ENCODE assay signal across 26 cellular contexts in the genomic region with DNA sequence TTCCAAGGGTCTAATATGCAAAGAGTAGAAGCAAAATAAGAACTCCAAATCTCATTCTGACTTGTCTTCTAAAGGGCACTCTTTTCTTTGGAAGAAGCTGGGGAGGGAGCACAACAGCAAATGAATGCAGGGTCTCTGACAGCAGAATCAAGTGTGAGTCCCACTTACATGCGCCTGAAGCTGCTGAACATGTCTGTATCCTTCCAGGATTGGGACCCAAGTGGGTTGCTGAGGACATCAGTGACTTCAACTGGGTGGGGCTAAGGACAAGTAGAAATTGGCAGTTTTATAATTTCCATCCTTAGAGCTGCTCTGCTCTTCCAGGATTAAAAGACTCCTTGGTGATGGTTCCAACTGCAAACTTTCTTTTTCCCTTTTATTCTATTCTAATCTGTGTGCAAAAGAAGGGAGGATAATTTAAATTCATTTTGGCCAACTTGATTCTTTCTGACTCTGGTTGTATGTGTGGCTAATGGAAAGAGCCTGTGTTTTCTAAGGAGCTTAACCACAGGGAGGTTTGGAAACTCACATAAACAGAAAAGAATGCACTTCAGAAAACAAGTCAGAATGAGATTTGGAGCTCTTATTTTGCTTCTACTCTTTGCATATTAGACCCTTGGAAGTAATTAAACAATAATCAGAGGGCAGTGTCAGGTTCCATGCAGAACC. TPM values are rescaled to one million over a fixed set of nuclear protein-coding genes. Genes with fewer than 3 reads are reported as not detected.
A peak's percentile ranks its signal among the peaks of the same experiment; 100 is the strongest.
DNase-seq lines count a peak whose midpoint lies in the region; ATAC-seq and TF ChIP-seq lines count a peak whose summit lies in the region.
"Had no signal": no experiment of that assay in that cellular context is flagged by ENCODE, and none has a peak within 500 bp of the region (broad histone marks: within the 10 kb centered on the region; RNA-seq: fewer than 3 reads in every experiment).

No MANE protein-coding gene starts in this region.

- ATAC-seq in aorta (ENCODE audit: low FRiP score) (peak; percentile 67), esophagus mucosa (no peak)
- ATAC-seq: activated CD8-positive, alpha-beta T cell treated with anti-CD3 and anti-CD28 coated beads for 36 hours; GM12878; stimulated activated effector memory CD8-positive, alpha-beta T cell treated with anti-CD3 and anti-CD28 coated beads, Interleukin-12 subunit alpha, Interleukin-12 subunit beta, amount 100 ng/mL, for 72 hours had no signal

- no peak for TF ChIP-seq EP300 in stomach (IDR thresholded peaks at IDR 0.05)

- no peak overlapping the region for H3K27ac Mint-ChIP-seq in activated CD4-positive, alpha-beta T cell treated with anti-CD3 and anti-CD28 coated beads, Interleukin-2, amount 10 ng/mL, durations not matched to agents 24 days and 14 days
- H3K27ac Mint-ChIP-seq: activated CD8-positive, alpha-beta T cell treated with anti-CD3 and anti-CD28 coated beads for 36 hours; activated T-cell treated with anti-CD3 and anti-CD28 coated beads, Interleukin-2, amount 50 U/mL, for 24 hours; stimulated activated effector memory CD8-positive, alpha-beta T cell treated with anti-CD3 and anti-CD28 coated beads, Interleukin-12 subunit alpha, Interleukin-12 subunit beta, amount 100 ng/mL, for 72 hours had no signal

- peak; percentile 36 for DNase-seq in activated CD4-positive, alpha-beta T cell treated with anti-CD3 and anti-CD28 coated beads, Interleukin-2, amount 10 ng/mL, durations not matched to agents 24 days and 14 days
- no peak for DNase-seq in activated CD4-positive, alpha-beta T cell treated with anti-CD3 and anti-CD28 coated beads, Interleukin-2, amount 50 U/mL, for 1 hour
- DNase-seq in coronary artery (ENCODE audit: low spot score), result no peak
- DNase-seq in iris pigment epithelial cell (ENCODE audit: low read depth), result peak; percentile 65
- DNase-seq in aorta, result no peak
- DNase-seq in stomach, result no peak
- DNase-seq in thyroid gland, result no peak
- DNase-seq: 8988T; activated CD8-positive, alpha-beta T cell treated with anti-CD3 and anti-CD28 coated beads for 36 hours; activated naive CD4-positive, alpha-beta T cell treated with anti-CD3 and anti-CD28 coated beads, Interleukin-2, amount 50 U/mL, for 16 hours; activated T-cell treated with anti-CD3 and anti-CD28 coated beads, Interleukin-2, amount 50 U/mL, for 24 hours; dorsolateral prefrontal cortex; GDM1; NCI-H1417; NCI-H748 treated with DMSO at 0.1 percent for 48 hours; OCI-M1; retina had no signal

- TF ChIP-seq CTCF in coronary artery (IDR thresholded peaks at IDR 0.05) (no peak), stomach (IDR thresholded peaks at IDR 0.05) (no peak), thyroid gland (IDR thresholded peaks at IDR 0.05) (no peak)

- intact Hi-C loops in activated CD4-positive, alpha-beta T cell treated with anti-CD3 and anti-CD28 coated beads, Interleukin-2, amount 10 ng/mL, durations not matched to agents 24 days and 14 days (cut with micrococcal nuclease), result no loop called here
- intact Hi-C loops in aorta (cut with DNase I), result no loop called here
- intact Hi-C loops in stomach (cut with DNase I; ENCODE audit: low total_unique reads), result no loop called here
- intact Hi-C loops in thyroid gland (cut with DNase I), result no loop called here

- H3K4me1 Mint-ChIP-seq in activated CD4-positive, alpha-beta T cell treated with anti-CD3 and anti-CD28 coated beads, Interleukin-2, amount 10 ng/mL, durations not matched to agents 24 days and 14 days, result no peaks in the 10 kb centered on the region
- H3K4me1 Mint-ChIP-seq: stimulated activated effector memory CD8-positive, alpha-beta T cell treated with anti-CD3 and anti-CD28 coated beads, Interleukin-12 subunit alpha, Interleukin-12 subunit beta, amount 100 ng/mL, for 72 hours had no signal

- no peaks in the 10 kb centered on the region for H3K36me3 Mint-ChIP-seq in activated CD4-positive, alpha-beta T cell treated with anti-CD3 and anti-CD28 coated beads, Interleukin-2, amount 10 ng/mL, durations not matched to agents 24 days and 14 days (ENCODE audit: low read depth)
- H3K36me3 Mint-ChIP-seq: stimulated activated effector memory CD8-positive, alpha-beta T cell treated with anti-CD3 and anti-CD28 coated beads, Interleukin-12 subunit alpha, Interleukin-12 subunit beta, amount 100 ng/mL, for 72 hours had no signal

- H3K27me3 Mint-ChIP-seq in activated CD4-positive, alpha-beta T cell treated with anti-CD3 and anti-CD28 coated beads, Interleukin-2, amount 10 ng/mL, durations not matched to agents 24 days and 14 days, result peaks cover 43% of the 10 kb centered on the region

- no peak overlapping the region for H3K4me3 Mint-ChIP-seq in activated CD4-positive, alpha-beta T cell treated with anti-CD3 and anti-CD28 coated beads, Interleukin-2, amount 10 ng/mL, durations not matched to agents 24 days and 14 days
- H3K4me3 Mint-ChIP-seq: activated CD8-positive, alpha-beta T cell treated with anti-CD3 and anti-CD28 coated beads for 36 hours; activated T-cell treated with anti-CD3 and anti-CD28 coated beads, Interleukin-2, amount 50 U/mL, for 24 hours; stimulated activated effector memory CD8-positive, alpha-beta T cell treated with anti-CD3 and anti-CD28 coated beads, Interleukin-12 subunit alpha, Interleukin-12 subunit beta, amount 100 ng/mL, for 72 hours had no signal

- no peaks in the 10 kb centered on the region for H3K9me3 Mint-ChIP-seq in activated CD4-positive, alpha-beta T cell treated with anti-CD3 and anti-CD28 coated beads, Interleukin-2, amount 10 ng/mL, durations not matched to agents 24 days and 14 days
- H3K9me3 Mint-ChIP-seq: activated CD8-positive, alpha-beta T cell treated with anti-CD3 and anti-CD28 coated beads for 36 hours; activated T-cell treated with anti-CD3 and anti-CD28 coated beads, Interleukin-2, amount 50 U/mL, for 24 hours; stimulated activated effector memory CD8-positive, alpha-beta T cell treated with anti-CD3 and anti-CD28 coated beads, Interleukin-12 subunit alpha, Interleukin-12 subunit beta, amount 100 ng/mL, for 72 hours had no signal

- H3K4me1 ChIP-seq in aorta (ENCODE audit: control insufficient read depth in 1 of 2, insufficient read depth in 2 of 2, low read length in 2 of 2) (peaks cover 1 to 21% of the 10 kb centered on the region in 2 donors), stomach (peaks cover 0 to 8% (median 3%) of the 10 kb centered on the region in 4 donors), thyroid gland (peaks cover 3 to 10% of the 10 kb centered on the region in 2 donors)

- H3K27me3 ChIP-seq in aorta (ENCODE audit: control insufficient read depth in 1 of 2, insufficient read depth in 2 of 2, low read length in 1 of 2), result no peaks in the 10 kb centered on the region
- no peaks in the 10 kb centered on the region for H3K27me3 ChIP-seq in stomach
- no peaks in the 10 kb centered on the region for H3K27me3 ChIP-seq in thyroid gland
- H3K27me3 ChIP-seq: BLaER1 treated with 17β-estradiol and CSF1 and Interleukin-3, amounts not matched to agents 10 nM and 100 nM; dorsolateral prefrontal cortex; SJSA1 had no signal

- no peaks in the 10 kb centered on the region for H3K9me3 ChIP-seq in aorta (ENCODE audit: control insufficient read depth, low read length)
- H3K9me3 ChIP-seq in stomach, result no peaks in the 10 kb centered on the region
- H3K9me3 ChIP-seq in thyroid gland, result no peaks in the 10 kb centered on the region
- H3K9me3 ChIP-seq: neutrophil, SJSA1 had no signal

- H3K4me3 ChIP-seq in coronary artery (peak overlapping the region; percentile 0), aorta (ENCODE audit: low read length in 2 of 2) (no peak overlapping the region), stomach (no peak overlapping the region), thyroid gland (replicated peaks in 1 of 3) (no peak overlapping the region)
- H3K4me3 ChIP-seq: BLaER1 treated with 17β-estradiol and CSF1 and Interleukin-3, amounts not matched to agents 10 nM and 100 nM; dorsolateral prefrontal cortex; GM12878; SJSA1 had no signal

- WGBS in aorta, 2 donors, result 69% methylated on average over 1 of the region's 1 CpG
- WGBS in stomach, 5 donors, result 80 to 90% (median 84%) methylated on average over 1 of the region's 1 CpG
- 68 to 81% methylated on average over 1 of the region's 1 CpG for WGBS in thyroid gland, 2 donors

- H3K27ac ChIP-seq in coronary artery, result peak overlapping the region; percentile 33 to 81
- peak overlapping the region; percentile 82 to 86 for H3K27ac ChIP-seq in aorta (ENCODE audit: low read depth in 1 of 2, low read length in 2 of 2)
- peak overlapping the region in 1 of 5 donors; percentile 16 for H3K27ac ChIP-seq in stomach
- H3K27ac ChIP-seq in thyroid gland, result no peak overlapping the region
- H3K27ac ChIP-seq: BLaER1 treated with 17β-estradiol and CSF1 and Interleukin-3, amounts not matched to agents 10 nM and 100 nM; neutrophil; SJSA1 had no signal

- H3K36me3 ChIP-seq in aorta (ENCODE audit: control insufficient read depth in 1 of 2, insufficient read depth in 2 of 2, low read length in 1 of 2) (no peaks in the 10 kb centered on the region), stomach (no peaks in the 10 kb centered on the region), thyroid gland (no peaks in the 10 kb centered on the region)
- H3K36me3 ChIP-seq: BLaER1 treated with 17β-estradiol and CSF1 and Interleukin-3, amounts not matched to agents 10 nM and 100 nM; neutrophil; SJSA1 had no signal

- TF ChIP-seq POLR2A in stomach (IDR thresholded peaks at IDR 0.05), result no peak
- TF ChIP-seq POLR2A in thyroid gland (IDR thresholded peaks at IDR 0.05), result no peak

RNA-seq across cellular contexts. Expression of a gene that starts 20.6 kb away (rescaled TPM):
- 0.09 TPM in 1 of 2 replicates, not detected in the other for total RNA-seq in activated CD4-positive, alpha-beta T cell treated with anti-CD3 and anti-CD28 coated beads, Interleukin-2, amount 10 ng/mL, durations not matched to agents 24 days and 14 days
- total RNA-seq in aorta (100 to 1,000 TPM; 181 to 358 TPM), stomach (10 to 100 TPM; 11.0 to 32.5 (median 15.4) TPM), thyroid gland (100 to 1,000 TPM in 1 of 4 donors, 10 to 100 TPM in 3; 56.4 to 103 (median 79.3) TPM), esophagus mucosa (13.9 TPM)
- polyA plus RNA-seq in aorta (100 to 1,000 TPM; 136 to 139 TPM), stomach (10 to 100 TPM in 1 of 3 donors, 1 to 10 TPM in 2; 5.8 to 14.1 (median 10.0) TPM)
- total RNA-seq: T-helper 2 cell treated with Interferon-gamma antibody and Interleukin-4, amounts not matched to agents 100 ng/mL and 5 ng/mL, for 36 hours had no signal

RNA-seq across cellular contexts. Expression of a gene that starts 59.1 kb away (rescaled TPM):
- total RNA-seq in activated CD4-positive, alpha-beta T cell treated with anti-CD3 and anti-CD28 coated beads, Interleukin-2, amount 10 ng/mL, durations not matched to agents 24 days and 14 days, result not detected in 2 replicates
- total RNA-seq in aorta, result not detected
- polyA plus RNA-seq in aorta, result 1 to 10 TPM; 2.3 to 5.1 TPM
- total RNA-seq in stomach, result 1,000 to 10,000 TPM in 1 of 5 donors, 100 to 1,000 TPM in 3, 1 to 10 TPM in 1; 1.7 to 7,706 (median 380) TPM
- polyA plus RNA-seq in stomach, result 1,000 to 10,000 TPM in 2 of 3 donors, 100 to 1,000 TPM in 1; 123 to 7,225 (median 2,484) TPM
- total RNA-seq in thyroid gland, result not detected
- not detected for total RNA-seq in esophagus mucosa
- total RNA-seq: activated CD8-positive, alpha-beta T cell treated with anti-CD3 and anti-CD28 coated beads for 36 hours; dorsolateral prefrontal cortex; epithelial cell of proximal tubule; GM12878; liver; SJSA1; T-helper 2 cell treated with Interferon-gamma antibody and Interleukin-4, amounts not matched to agents 100 ng/mL and 5 ng/mL, for 36 hours had no signal
- polyA plus RNA-seq: GM12878, liver had no signal

Comparison
In these comparisons a context has a peak if more than half of its experiments do, and no peak if none do; other contexts are left out.
1. DNase-seq: peak in activated CD4-positive, alpha-beta T cell treated with anti-CD3 and anti-CD28 coated beads, Interleukin-2, amount 10 ng/mL, durations not matched to agents 24 days and 14 days (single experiment) and iris pigment epithelial cell (single experiment); none in activated CD4-positive, alpha-beta T cell treated with anti-CD3 and anti-CD28 coated beads, Interleukin-2, amount 50 U/mL, for 1 hour (single experiment), coronary artery (single experiment), aorta (0 of 2), stomach (single experiment) and thyroid gland (0 of 2).
2. H3K27ac ChIP-seq: peak in coronary artery (2 of 2) and aorta (2 of 2); none in thyroid gland (0 of 3).
3. RNA of a gene that starts 20.6 kb away (total RNA-seq): 181 to 358 TPM in aorta, 56.4 to 103 TPM in thyroid gland, 11.0 to 32.5 TPM in stomach and 13.9 TPM in esophagus mucosa (single experiment); 0.09 TPM in activated CD4-positive, alpha-beta T cell treated with anti-CD3 and anti-CD28 coated beads, Interleukin-2, amount 10 ng/mL, durations not matched to agents 24 days and 14 days; every median in the first group is over 10 times any median in the second.